In genomic region chr16:50368410-50369132, GRCh38 we compare ENCODE assay signal across 8 cellular contexts. TPM values are rescaled to one million over a fixed set of nuclear protein-coding genes. Genes with fewer than 3 reads are reported as not detected.
DNase-seq lines count a peak whose midpoint lies in the region; ATAC-seq and TF ChIP-seq lines count a peak whose summit lies in the region.

Gene BRD7, minus strand, starts transcription at chr16:50368988. Its CDS starts 214 bp downstream, at chr16:50368774.

- peak; percentile 53 to 61 for TF ChIP-seq CTCF in right atrium auricular region (IDR thresholded peaks at IDR 0.05)
- TF ChIP-seq CTCF in uterus (IDR thresholded peaks at IDR 0.05) = peak in 3 of 4 experiments; percentile 75 to 80 (median 76)

- ATAC-seq in GM21367 (IDR thresholded peaks at IDR 0.05; ENCODE audit: unreplicated experiment) = peak; percentile 48
- peak; percentile 78 to 92 (median 87) for ATAC-seq in T-cell (replicated peaks in 1 of 4)
- peak; percentile 77 for ATAC-seq in activated naive CD8-positive, alpha-beta T cell treated with anti-CD3 and anti-CD28 coated beads, Interleukin-2, amount 50 U/mL, for 24 hours

- TF ChIP-seq POLR2A in uterus (IDR thresholded peaks at IDR 0.05) = no peak

- DNase-seq in DMS 273 treated with DMSO at 0.1 percent for 48 hours (lab: John Stamatoyannopoulos, UW) (peak; percentile 30), HUDEP-2 (lab: John Stamatoyannopoulos, UW; ENCODE audit: unreplicated experiment in 76 of 76) (peak in 58 of 76 experiments; percentile 15 to 80 (median 46)), T-cell (peak; percentile 45 to 88 (median 67)), right atrium auricular region (ENCODE audit: low spot score) (no peak), uterus (peak; percentile 32 to 80)
- peak; percentile 69 for DNase-seq in activated naive CD8-positive, alpha-beta T cell treated with anti-CD3 and anti-CD28 coated beads, Interleukin-2, amount 50 U/mL, for 24 hours

- H3K36me3 Mint-ChIP-seq in T-cell = peaks cover 16% of the 10 kb centered on the region
- peaks cover 31% of the 10 kb centered on the region for H3K36me3 Mint-ChIP-seq in activated naive CD8-positive, alpha-beta T cell treated with anti-CD3 and anti-CD28 coated beads, Interleukin-2, amount 50 U/mL, for 24 hours (ENCODE audit: low read depth)

- peak within 1 kb of the TSS; percentile 83 to 88 (median 87) for H3K4me3 Mint-ChIP-seq in T-cell
- peak within 1 kb of the TSS; percentile 89 for H3K4me3 Mint-ChIP-seq in activated naive CD8-positive, alpha-beta T cell treated with anti-CD3 and anti-CD28 coated beads, Interleukin-2, amount 50 U/mL, for 24 hours

- H3K4me1 Mint-ChIP-seq in T-cell = peaks cover 51 to 63% (median 54%) of the 10 kb centered on the region in 3 donors
- H3K4me1 Mint-ChIP-seq in activated naive CD8-positive, alpha-beta T cell treated with anti-CD3 and anti-CD28 coated beads, Interleukin-2, amount 50 U/mL, for 24 hours = peaks cover 43% of the 10 kb centered on the region

- POLR2A ChIA-PET in T-cell (lab: Charles Lee) = interaction anchor here in 1 of 2 donors (0.6 kb wide), 1 partner anchor 259 kb away, joined by 6 read pairs; no protein-coding TSS in a partner anchor

- H3K27me3 ChIP-seq in right atrium auricular region (no peaks in the 10 kb centered on the region), rectal smooth muscle tissue (ENCODE audit: control insufficient read depth, insufficient read depth, low read length) (no peaks in the 10 kb centered on the region), uterus (no peaks in the 10 kb centered on the region)

- H3K27me3 Mint-ChIP-seq in T-cell = no peaks in the 10 kb centered on the region
- no peaks in the 10 kb centered on the region for H3K27me3 Mint-ChIP-seq in activated naive CD8-positive, alpha-beta T cell treated with anti-CD3 and anti-CD28 coated beads, Interleukin-2, amount 50 U/mL, for 24 hours

- peaks cover 8% of the 10 kb centered on the region for H3K36me3 ChIP-seq in right atrium auricular region
- peaks cover 2% of the 10 kb centered on the region for H3K36me3 ChIP-seq in rectal smooth muscle tissue (ENCODE audit: control insufficient read depth, insufficient read depth, low read length)
- no peaks in the 10 kb centered on the region for H3K36me3 ChIP-seq in uterus

- intact Hi-C loops in uterus (cut with DNase I; ENCODE audit: low total_unique reads) = no loop called here

- no peaks in the 10 kb centered on the region for H3K9me3 ChIP-seq in right atrium auricular region
- no peaks in the 10 kb centered on the region for H3K9me3 ChIP-seq in uterus

- peak within 1 kb of the TSS; percentile 93 to 96 for H3K27ac Mint-ChIP-seq in T-cell
- H3K27ac Mint-ChIP-seq in activated naive CD8-positive, alpha-beta T cell treated with anti-CD3 and anti-CD28 coated beads, Interleukin-2, amount 50 U/mL, for 24 hours = peak within 1 kb of the TSS; percentile 75

- H3K4me3 ChIP-seq in right atrium auricular region (peak within 1 kb of the TSS; percentile 96 to 98), rectal smooth muscle tissue (ENCODE audit: low read length) (peak within 1 kb of the TSS; percentile 75), uterus (peak within 1 kb of the TSS; percentile 57 to 100)

- CTCF ChIA-PET in T-cell (lab: Charles Lee) = interaction anchor here in 1 of 2 donors (0.6 to 2.6 kb wide), 10 partner anchors 13 to 404 kb away, joined by 3 to 14 read pairs (median 3); partner anchors contain the start of gene CNEP1R1

- H3K4me1 ChIP-seq in right atrium auricular region (peaks cover 0 to 26% of the 10 kb centered on the region in 2 donors), rectal smooth muscle tissue (ENCODE audit: control insufficient read depth, insufficient read depth, low read length) (peaks cover 20% of the 10 kb centered on the region), uterus (peaks cover 0 to 5% of the 10 kb centered on the region in 2 donors)

- peak within 1 kb of the TSS; percentile 33 for H3K9ac ChIP-seq in rectal smooth muscle tissue (ENCODE audit: low read length)

- H3K27ac ChIP-seq in right atrium auricular region (peak within 1 kb of the TSS; percentile 53 to 70), rectal smooth muscle tissue (ENCODE audit: low read depth, low read length) (peak within 1 kb of the TSS; percentile 57), uterus (peak within 1 kb of the TSS; percentile 81 to 84)

- no peaks in the 10 kb centered on the region for H3K9me3 Mint-ChIP-seq in T-cell
- no peaks in the 10 kb centered on the region for H3K9me3 Mint-ChIP-seq in activated naive CD8-positive, alpha-beta T cell treated with anti-CD3 and anti-CD28 coated beads, Interleukin-2, amount 50 U/mL, for 24 hours

RNA-seq across cellular contexts. Expression of gene BRD7, which starts in this region (rescaled TPM):
- total RNA-seq in T-cell (100 to 1,000 TPM in 1 of 5 donors, 10 to 100 TPM in 4; 62.9 to 115 (median 75.4) TPM), right atrium auricular region (10 to 100 TPM; 28.0 to 28.9 TPM), uterus (10 to 100 TPM; 26.9 to 74.8 (median 40.3) TPM)
